36 cellular contexts compared by ENCODE assay signal in genomic region chr21:26050857-26051256, GRCh38.
"Had no signal": no experiment of that assay in that cellular context is flagged by ENCODE, and none has a peak within 500 bp of the region (broad histone marks: within the 10 kb centered on the region; RNA-seq: fewer than 3 reads in every experiment).

No MANE protein-coding gene starts in this region.

- H3K27me3 Mint-ChIP-seq: activated CD4-positive, alpha-beta memory T cell treated with anti-CD3 and anti-CD28 coated beads, Interleukin-2, amount 10 ng/mL, durations not matched to agents 7 days and 5 days; activated naive CD4-positive, alpha-beta T cell treated with anti-CD3 and anti-CD28 coated beads, Interleukin-2, amount 50 U/mL, for 24 hours; activated naive CD8-positive, alpha-beta T cell treated with anti-CD3 and anti-CD28 coated beads, Interleukin-2, amount 50 U/mL, for 24 hours; naive B cell; progenitor cell of endocrine pancreas; stimulated activated naive CD8-positive, alpha-beta T cell treated with anti-CD3 and anti-CD28 coated beads, Interleukin-15, Interleukin-2, amounts not matched to agents 100 ng/mL and 50 ng/mL, for 24 hours had no signal

- ATAC-seq: activated CD4-positive, CD25-positive, alpha-beta regulatory T cell treated with anti-CD3 and anti-CD28 coated beads, Interleukin-2, amount 50 U/mL, for 24 hours; activated naive CD8-positive, alpha-beta T cell treated with anti-CD3 and anti-CD28 coated beads, Interleukin-2, amount 50 U/mL, for 24 hours; activated T-cell treated with anti-CD3 and anti-CD28 coated beads, Interleukin-2, amount 50 U/mL, for 4 hours; gastroesophageal sphincter; heart left ventricle; sciatic nerve; stimulated activated effector memory CD8-positive, alpha-beta T cell treated with anti-CD3 and anti-CD28 coated beads, Interleukin-12 subunit alpha, Interleukin-12 subunit beta, amount 100 ng/mL, for 72 hours had no signal

- FAIRE-seq: bronchial epithelial cell, TTC549, urothelium cell line had no signal

- H3K9me3 Mint-ChIP-seq: activated CD4-positive, alpha-beta memory T cell treated with anti-CD3 and anti-CD28 coated beads, Interleukin-2, amount 10 ng/mL, durations not matched to agents 7 days and 5 days; activated naive CD4-positive, alpha-beta T cell treated with anti-CD3 and anti-CD28 coated beads, Interleukin-2, amount 50 U/mL, for 24 hours; activated naive CD8-positive, alpha-beta T cell treated with anti-CD3 and anti-CD28 coated beads, Interleukin-2, amount 50 U/mL, for 24 hours; activated T-cell treated with anti-CD3 and anti-CD28 coated beads, Interleukin-2, amount 50 U/mL, for 4 hours; activated T-helper 2 cell treated with anti-CD3 and anti-CD28 coated beads, Interferon-gamma antibody, Interleukin-2, Interleukin-4, amounts not matched to agents 10 μg/mL and 5 μg/mL and 100 μg/mL, durations not matched to agents 14 hours and 24 hours and 36 hours; naive B cell; stimulated activated effector memory CD8-positive, alpha-beta T cell treated with anti-CD3 and anti-CD28 coated beads, Interleukin-12 subunit alpha, Interleukin-12 subunit beta, amount 100 ng/mL, for 72 hours; stimulated activated naive CD8-positive, alpha-beta T cell treated with anti-CD3 and anti-CD28 coated beads, Interleukin-15, Interleukin-2, amounts not matched to agents 100 ng/mL and 50 ng/mL, for 24 hours; T-helper 1 cell treated with Interleukin-12 subunit alpha and Interleukin-12 subunit beta and Interleukin-4 antibody, amounts not matched to agents 30 μg/mL and 1 μg/mL, for 36 hours had no signal

- H3K36me3 Mint-ChIP-seq: stimulated activated effector memory CD8-positive, alpha-beta T cell treated with anti-CD3 and anti-CD28 coated beads, Interleukin-12 subunit alpha, Interleukin-12 subunit beta, amount 100 ng/mL, for 72 hours had no signal

- H3K27ac Mint-ChIP-seq: activated CD4-positive, alpha-beta memory T cell treated with anti-CD3 and anti-CD28 coated beads, Interleukin-2, amount 10 ng/mL, durations not matched to agents 7 days and 5 days; activated naive CD4-positive, alpha-beta T cell treated with anti-CD3 and anti-CD28 coated beads, Interleukin-2, amount 50 U/mL, for 24 hours; activated naive CD8-positive, alpha-beta T cell treated with anti-CD3 and anti-CD28 coated beads, Interleukin-2, amount 50 U/mL, for 24 hours; activated T-helper 2 cell treated with anti-CD3 and anti-CD28 coated beads, Interferon-gamma antibody, Interleukin-2, Interleukin-4, amounts not matched to agents 10 μg/mL and 5 μg/mL and 100 μg/mL, durations not matched to agents 14 hours and 24 hours and 36 hours; nephron progenitor cell; stimulated activated effector memory CD8-positive, alpha-beta T cell treated with anti-CD3 and anti-CD28 coated beads, Interleukin-12 subunit alpha, Interleukin-12 subunit beta, amount 100 ng/mL, for 72 hours; stimulated activated naive CD8-positive, alpha-beta T cell treated with anti-CD3 and anti-CD28 coated beads, Interleukin-15, Interleukin-2, amounts not matched to agents 100 ng/mL and 50 ng/mL, for 24 hours; T-helper 1 cell treated with Interleukin-12 subunit alpha and Interleukin-12 subunit beta and Interleukin-4 antibody, amounts not matched to agents 30 μg/mL and 1 μg/mL, for 36 hours had no signal

- DNase-seq: activated CD4-positive, alpha-beta memory T cell treated with anti-CD3 and anti-CD28 coated beads, Interleukin-2, amount 10 ng/mL, durations not matched to agents 7 days and 5 days; activated CD4-positive, alpha-beta T cell treated with anti-CD3 and anti-CD28 coated beads for 48 hours; activated CD8-positive, alpha-beta memory T cell treated with anti-CD3 and anti-CD28 coated beads, Interleukin-2, amount 50 U/mL, for 48 hours; activated naive CD8-positive, alpha-beta T cell treated with anti-CD3 and anti-CD28 coated beads, Interleukin-2, amount 50 U/mL, for 24 hours; activated T-cell treated with anti-CD3 and anti-CD28 coated beads, Interleukin-2, amount 50 U/mL, for 4 hours; amygdala; colonic mucosa; effector CD8-positive, alpha-beta T cell; heart left ventricle; hypothalamus; left ventricle myocardium inferior; naive B cell; nephron progenitor cell; ovary; retina; stimulated activated CD4-positive, alpha-beta T cell treated with anti-CD3 and anti-CD28 coated beads, Interleukin-12 subunit alpha, Interleukin-12 subunit beta, amount 100 ng/mL, for 4 hours; stimulated activated CD4-positive, alpha-beta T cell treated with anti-CD3 and anti-CD28 coated beads, Interleukin-4, amount 100 ng/mL, for 1 hour; T-helper 9 cell; trophoblast cell had no signal

- H3K4me1 Mint-ChIP-seq: activated CD4-positive, alpha-beta memory T cell treated with anti-CD3 and anti-CD28 coated beads, Interleukin-2, amount 10 ng/mL, durations not matched to agents 7 days and 5 days; activated naive CD8-positive, alpha-beta T cell treated with anti-CD3 and anti-CD28 coated beads, Interleukin-2, amount 50 U/mL, for 24 hours; stimulated activated effector memory CD8-positive, alpha-beta T cell treated with anti-CD3 and anti-CD28 coated beads, Interleukin-12 subunit alpha, Interleukin-12 subunit beta, amount 100 ng/mL, for 72 hours had no signal

- H3K27ac ChIP-seq: colonic mucosa, gastroesophageal sphincter, heart left ventricle, left ventricle myocardium inferior, neutrophil, ovary, skin epidermis, thoracic aorta, VCaP had no signal

- H3K4me3 Mint-ChIP-seq: activated CD4-positive, alpha-beta memory T cell treated with anti-CD3 and anti-CD28 coated beads, Interleukin-2, amount 10 ng/mL, durations not matched to agents 7 days and 5 days; activated naive CD4-positive, alpha-beta T cell treated with anti-CD3 and anti-CD28 coated beads, Interleukin-2, amount 50 U/mL, for 24 hours; activated naive CD8-positive, alpha-beta T cell treated with anti-CD3 and anti-CD28 coated beads, Interleukin-2, amount 50 U/mL, for 24 hours; activated T-cell treated with anti-CD3 and anti-CD28 coated beads, Interleukin-2, amount 50 U/mL, for 4 hours; naive B cell; nephron progenitor cell; stimulated activated effector memory CD8-positive, alpha-beta T cell treated with anti-CD3 and anti-CD28 coated beads, Interleukin-12 subunit alpha, Interleukin-12 subunit beta, amount 100 ng/mL, for 72 hours; stimulated activated naive CD8-positive, alpha-beta T cell treated with anti-CD3 and anti-CD28 coated beads, Interleukin-15, Interleukin-2, amounts not matched to agents 100 ng/mL and 50 ng/mL, for 24 hours; T-helper 1 cell treated with Interleukin-12 subunit alpha and Interleukin-12 subunit beta and Interleukin-4 antibody, amounts not matched to agents 30 μg/mL and 1 μg/mL, for 36 hours had no signal

- H3K9me3 ChIP-seq: colonic mucosa, gastroesophageal sphincter, heart left ventricle, left ventricle myocardium inferior, neutrophil, ovary, thoracic aorta had no signal

- H3K36me3 ChIP-seq: colonic mucosa, ovary had no signal

- H3K4me1 ChIP-seq: colonic mucosa had no signal

- H3K4me3 ChIP-seq: colonic mucosa, gastroesophageal sphincter, heart left ventricle, left ventricle myocardium inferior, lung, ovary, skin epidermis, thoracic aorta had no signal

- H3K27me3 ChIP-seq: colonic mucosa, gastroesophageal sphincter, heart left ventricle, neutrophil, ovary had no signal
